ENCODE assay signal across 7 cellular contexts in the genomic region with DNA sequence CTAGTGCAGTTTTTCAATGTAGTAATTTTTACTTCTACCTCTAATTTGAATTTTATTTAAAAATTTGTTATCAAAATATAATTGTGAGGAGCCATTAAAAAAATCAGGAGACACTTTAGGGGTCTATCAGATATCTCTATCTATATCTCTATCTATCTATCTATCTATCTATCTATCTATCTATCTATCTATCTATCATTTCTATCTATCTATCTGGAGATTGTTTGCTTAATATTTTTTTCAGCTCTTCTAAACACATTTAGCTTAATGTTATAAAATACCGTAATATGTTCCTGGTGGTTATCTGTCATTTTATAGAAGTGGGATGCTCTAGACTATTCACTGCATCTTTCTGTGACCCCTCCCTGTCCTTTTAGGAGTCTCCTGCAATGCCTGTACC.
"Had no signal": no experiment of that assay in that cellular context is flagged by ENCODE, and none has a peak within 500 bp of the region (broad histone marks: within the 10 kb centered on the region; RNA-seq: fewer than 3 reads in every experiment).

No MANE protein-coding gene starts in this region.

- H3K4me3 Mint-ChIP-seq: IgD-negative memory B cell had no signal

- H3K27ac ChIP-seq: HL-60 had no signal

- FAIRE-seq: HepG2, HTR-8/SVneo had no signal

- DNase-seq: IMR-90, KBM-7, KG1 had no signal

- H3K36me3 Mint-ChIP-seq: IgD-negative memory B cell had no signal

- ATAC-seq: HepG2 had no signal

- H3K4me1 Mint-ChIP-seq: IgD-negative memory B cell had no signal

- H3K27ac Mint-ChIP-seq: IgD-negative memory B cell had no signal
